ENCODE assay signal across 13 cellular contexts in genomic region chr10:131929122-131929845, GRCh38. TPM values are rescaled to one million over a fixed set of nuclear protein-coding genes. Genes with fewer than 3 reads are reported as not detected.
A peak's percentile ranks its signal among the peaks of the same experiment; 100 is the strongest.
DNase-seq lines count a peak whose midpoint lies in the region; ATAC-seq and TF ChIP-seq lines count a peak whose summit lies in the region.
"Had no signal": no experiment of that assay in that cellular context is flagged by ENCODE, and none has a peak within 500 bp of the region (broad histone marks: within the 10 kb centered on the region; RNA-seq: fewer than 3 reads in every experiment).

No MANE protein-coding gene starts in this region.

- no peak for ATAC-seq in CD4-positive, alpha-beta T cell (ENCODE audit: poor library complexity)

- intact Hi-C loops in CD4-positive, alpha-beta T cell (cut with DNase I, micrococcal nuclease), result no loop called here
- intact Hi-C loops in colonic mucosa (cut with DNase I), result no loop called here

- H3K4me1 ChIP-seq in HUES48 (ENCODE audit: control insufficient read depth, insufficient read depth, low read length) (peaks cover 43% of the 10 kb centered on the region), colonic mucosa (peaks cover 4% of the 10 kb centered on the region)

- no peak overlapping the region for H3K9ac ChIP-seq in HUES48 (ENCODE audit: low read depth, low read length)
- H3K9ac ChIP-seq in colonic mucosa (ENCODE audit: low read depth in 2 of 2, low read length in 2 of 2), result no peak overlapping the region

- no peak overlapping the region for H3K27ac ChIP-seq in CD4-positive, alpha-beta T cell (ENCODE audit: low read depth, low read length)
- H3K27ac ChIP-seq in HUES48 (ENCODE audit: low read depth, low read length) (peak overlapping the region; percentile 17), colonic mucosa (no peak overlapping the region)
- H3K27ac ChIP-seq: vagina had no signal

- H3K36me3 ChIP-seq in HUES48 (ENCODE audit: control insufficient read depth, insufficient read depth, low read length) (0 out of 2 replicates have a peak, but pooled peaks cover 3% of the 10 kb centered on the region), colonic mucosa (no peaks in the 10 kb centered on the region)

- peaks cover 14% of the 10 kb centered on the region for H3K9me3 ChIP-seq in CD4-positive, alpha-beta T cell (ENCODE audit: control insufficient read depth, low read length)
- H3K9me3 ChIP-seq in HUES48 (ENCODE audit: control insufficient read depth, insufficient read depth, low read length) (no peaks in the 10 kb centered on the region), colonic mucosa (no peaks in the 10 kb centered on the region)

- no peak overlapping the region for H3K4me3 ChIP-seq in HUES48 (ENCODE audit: low read depth, low read length)
- H3K4me3 ChIP-seq in colonic mucosa, result no peak overlapping the region
- H3K4me3 ChIP-seq: vagina had no signal

- H3K27me3 Mint-ChIP-seq in CD4-positive, alpha-beta T cell, result no peaks in the 10 kb centered on the region
- H3K27me3 Mint-ChIP-seq in endothelial cell (ENCODE audit: unreplicated experiment), result peaks cover 8% of the 10 kb centered on the region
- H3K27me3 Mint-ChIP-seq in neural crest cell (ENCODE audit: low read depth), result no peaks in the 10 kb centered on the region

- peaks cover 91% of the 10 kb centered on the region for H3K4me1 Mint-ChIP-seq in CD4-positive, alpha-beta T cell (ENCODE audit: low read depth)
- H3K4me1 Mint-ChIP-seq in endothelial cell (ENCODE audit: unreplicated experiment), result peaks cover 60% of the 10 kb centered on the region
- H3K4me1 Mint-ChIP-seq in neural crest cell, result peaks cover 43% of the 10 kb centered on the region

- H3K9me3 Mint-ChIP-seq in CD4-positive, alpha-beta T cell, result peaks cover 6% of the 10 kb centered on the region
- no peaks in the 10 kb centered on the region for H3K9me3 Mint-ChIP-seq in endothelial cell (ENCODE audit: unreplicated experiment)
- no peaks in the 10 kb centered on the region for H3K9me3 Mint-ChIP-seq in neural crest cell

- H3K36me3 Mint-ChIP-seq in CD4-positive, alpha-beta T cell (ENCODE audit: low read depth), result peaks cover 44% of the 10 kb centered on the region
- peaks cover 20% of the 10 kb centered on the region for H3K36me3 Mint-ChIP-seq in endothelial cell (ENCODE audit: low read depth, unreplicated experiment)
- H3K36me3 Mint-ChIP-seq in neural crest cell (ENCODE audit: low read depth), result peaks cover 16% of the 10 kb centered on the region

- CTCF ChIA-PET in CD4-positive, alpha-beta T cell (lab: Charles Lee), result interaction anchor here (1.3 kb wide), 1 partner anchor 44 kb away, joined by 4 read pairs; no protein-coding TSS in a partner anchor

- DNase-seq in CD4-positive, alpha-beta T cell, result no peak
- DNase-seq in endothelial cell (ENCODE audit: low spot score) (no peak), neural crest cell (ENCODE audit: low read depth, low spot score) (no peak), GF-D8 (lab: John Stamatoyannopoulos, UW) (no peak), D341Med (ENCODE audit: low spot score) (no peak), colonic mucosa (no peak)
- DNase-seq in activated CD4-positive, CD25-positive, alpha-beta regulatory T cell (lab: John Stamatoyannopoulos, UW), result no peak
- DNase-seq: DMS53; NCI-H1092; NK-92 treated with Interleukin-12 subunit alpha and Interleukin-12 subunit beta, amount 100 ng/mL, for 24 hours; T-helper 9 cell had no signal

- no peak for TF ChIP-seq CTCF in CD4-positive, alpha-beta T cell (IDR thresholded peaks at IDR 0.05)
- TF ChIP-seq CTCF in endothelial cell (IDR thresholded peaks at IDR 0.05; ENCODE audit: unreplicated experiment), result no peak
- TF ChIP-seq CTCF in neural crest cell (conservative IDR thresholded peaks at IDR 0.05), result no peak
- no peak for TF ChIP-seq CTCF in colonic mucosa (IDR thresholded peaks at IDR 0.05)

- H3K4me3 Mint-ChIP-seq in CD4-positive, alpha-beta T cell, result peak overlapping the region; percentile 45
- H3K4me3 Mint-ChIP-seq in endothelial cell (ENCODE audit: unreplicated experiment) (peak overlapping the region; percentile 42), neural crest cell (no peak overlapping the region)

- no peaks in the 10 kb centered on the region for H3K27me3 ChIP-seq in CD4-positive, alpha-beta T cell (ENCODE audit: control insufficient read depth, insufficient read depth, low read length)
- no peaks in the 10 kb centered on the region for H3K27me3 ChIP-seq in HUES48 (ENCODE audit: control insufficient read depth, insufficient read depth, low read length)
- H3K27me3 ChIP-seq in colonic mucosa, result no peaks in the 10 kb centered on the region
- H3K27me3 ChIP-seq: vagina had no signal

- peak overlapping the region; percentile 86 for H3K27ac Mint-ChIP-seq in CD4-positive, alpha-beta T cell
- peak overlapping the region; percentile 62 for H3K27ac Mint-ChIP-seq in endothelial cell (ENCODE audit: unreplicated experiment)
- peak overlapping the region; percentile 81 for H3K27ac Mint-ChIP-seq in neural crest cell (ENCODE audit: unreplicated experiment)

- POLR2A ChIA-PET in CD4-positive, alpha-beta T cell (lab: Charles Lee), result interaction anchor here (2.0 kb wide), 1 partner anchor 21 kb away, joined by 5 read pairs; no protein-coding TSS in a partner anchor

RNA-seq across cellular contexts. Expression of gene PPP2R2D, which starts 28.5 kb away (rescaled TPM):
- total RNA-seq in CD4-positive, alpha-beta T cell, result 10 to 100 TPM; 32.6 to 32.9 TPM
- total RNA-seq in endothelial cell (ENCODE audit: unreplicated experiment), result 36.9 TPM
- total RNA-seq in neural crest cell, result 39.3 and 45.0 TPM in 2 replicates
- 10 to 100 TPM; 28.1 to 30.6 TPM for total RNA-seq in colonic mucosa

RNA-seq across cellular contexts. Expression of gene BNIP3, which starts 52.4 kb away (rescaled TPM):
- 10 to 100 TPM; 21.0 to 23.6 TPM for total RNA-seq in CD4-positive, alpha-beta T cell
- total RNA-seq in endothelial cell (ENCODE audit: unreplicated experiment) (29.9 TPM), neural crest cell (26.1 and 33.1 TPM in 2 replicates), colonic mucosa (10 to 100 TPM in 1 of 2 donors, 1 to 10 TPM in 1; 6.9 to 51.7 TPM)
